9 cellular contexts compared by ENCODE assay signal in genomic region chr7:102122026-102122425, GRCh38.
A peak's percentile ranks its signal among the peaks of the same experiment; 100 is the strongest.
DNase-seq lines count a peak whose midpoint lies in the region; TF ChIP-seq lines count a peak whose summit lies in the region.
"Had no signal": no experiment of that assay in that cellular context is flagged by ENCODE, and none has a peak within 500 bp of the region (broad histone marks: within the 10 kb centered on the region; RNA-seq: fewer than 3 reads in every experiment).

No MANE protein-coding gene starts in this region.

- no peaks in the 10 kb centered on the region for H3K27me3 Mint-ChIP-seq in activated naive CD4-positive, alpha-beta T cell treated with anti-CD3 and anti-CD28 coated beads for 36 hours (ENCODE audit: low read depth)
- no peaks in the 10 kb centered on the region for H3K27me3 Mint-ChIP-seq in type B pancreatic cell
- H3K27me3 Mint-ChIP-seq: activated naive CD4-positive, alpha-beta T cell treated with anti-CD3 and anti-CD28 coated beads, Interleukin-2, amount 50 U/mL, for 24 hours had no signal

- peaks cover 2% of the 10 kb centered on the region for H3K36me3 Mint-ChIP-seq in activated naive CD4-positive, alpha-beta T cell treated with anti-CD3 and anti-CD28 coated beads for 36 hours (ENCODE audit: low read depth)
- H3K36me3 Mint-ChIP-seq in type B pancreatic cell = peaks cover 16% of the 10 kb centered on the region

- DNase-seq in activated naive CD4-positive, alpha-beta T cell treated with anti-CD3 and anti-CD28 coated beads for 36 hours = no peak
- no peak for DNase-seq in activated naive CD4-positive, alpha-beta T cell treated with anti-CD3 and anti-CD28 coated beads, Interleukin-2, amount 50 U/mL, for 16 hours
- DNase-seq in SJCRH30 (peak in 1 of 2 experiments; percentile 45), fibroblast of pulmonary artery (ENCODE audit: low read depth) (peak; percentile 74), type B pancreatic cell (ENCODE audit: extremely low spot score, unreplicated experiment) (no peak), NCI-H82 (lab: John Stamatoyannopoulos, UW) (no peak), testis (no peak), cerebellum (ENCODE audit: low spot score) (no peak)

- H3K9me3 ChIP-seq in SJCRH30 (replicated peaks) = no peaks in the 10 kb centered on the region
- no peaks in the 10 kb centered on the region for H3K9me3 ChIP-seq in testis

- peaks cover 13% of the 10 kb centered on the region for H3K4me1 Mint-ChIP-seq in activated naive CD4-positive, alpha-beta T cell treated with anti-CD3 and anti-CD28 coated beads for 36 hours (ENCODE audit: low read depth)
- H3K4me1 Mint-ChIP-seq in type B pancreatic cell (ENCODE audit: unreplicated experiment) = peaks cover 33% of the 10 kb centered on the region

- H3K4me1 ChIP-seq in SJCRH30 = peaks cover 48% of the 10 kb centered on the region
- H3K4me1 ChIP-seq in testis = peaks cover 10% of the 10 kb centered on the region

- no peak overlapping the region for H3K4me3 Mint-ChIP-seq in activated naive CD4-positive, alpha-beta T cell treated with anti-CD3 and anti-CD28 coated beads for 36 hours
- H3K4me3 Mint-ChIP-seq in type B pancreatic cell = no peak overlapping the region
- H3K4me3 Mint-ChIP-seq: activated naive CD4-positive, alpha-beta T cell treated with anti-CD3 and anti-CD28 coated beads, Interleukin-2, amount 50 U/mL, for 24 hours had no signal

- H3K36me3 ChIP-seq in SJCRH30 (no peaks in the 10 kb centered on the region; the same call in 1 of the 2 replicates), testis (ENCODE audit: low read depth, missing control alignments) (no peaks in the 10 kb centered on the region)

- 40 to 44% methylated on average over 3 of the region's 3 CpGs for WGBS in testis, 2 donors

- H3K9me3 Mint-ChIP-seq in activated naive CD4-positive, alpha-beta T cell treated with anti-CD3 and anti-CD28 coated beads for 36 hours = no peaks in the 10 kb centered on the region
- no peaks in the 10 kb centered on the region for H3K9me3 Mint-ChIP-seq in type B pancreatic cell
- H3K9me3 Mint-ChIP-seq: activated naive CD4-positive, alpha-beta T cell treated with anti-CD3 and anti-CD28 coated beads, Interleukin-2, amount 50 U/mL, for 24 hours had no signal

- CTCF ChIA-PET in activated naive CD4-positive, alpha-beta T cell treated with anti-CD3 and anti-CD28 coated beads for 36 hours (lab: Charles Lee) = interaction anchor here (0.8 kb wide), 1 partner anchor 36 kb away, joined by 3 read pairs; no protein-coding TSS in a partner anchor

- intact Hi-C loops in activated naive CD4-positive, alpha-beta T cell treated with anti-CD3 and anti-CD28 coated beads for 36 hours (cut with micrococcal nuclease) = loop anchor here (2.0 to 5.0 kb wide), 2 partner anchors 265 to 307 kb away; no protein-coding TSS in a partner anchor
- intact Hi-C loops in testis (cut with DNase I; ENCODE audit: low total_unique reads) = no loop called here

- H3K27ac Mint-ChIP-seq in activated naive CD4-positive, alpha-beta T cell treated with anti-CD3 and anti-CD28 coated beads for 36 hours = peak overlapping the region; percentile 50
- peak overlapping the region; percentile 80 for H3K27ac Mint-ChIP-seq in type B pancreatic cell
- H3K27ac Mint-ChIP-seq: activated naive CD4-positive, alpha-beta T cell treated with anti-CD3 and anti-CD28 coated beads, Interleukin-2, amount 50 U/mL, for 24 hours had no signal

- TF ChIP-seq POLR2A in testis (IDR thresholded peaks at IDR 0.05) = no peak

- H3K27me3 ChIP-seq in SJCRH30 = no peaks in the 10 kb centered on the region
- no peaks in the 10 kb centered on the region for H3K27me3 ChIP-seq in testis

- H3K4me3 ChIP-seq in SJCRH30 = no peak overlapping the region
- H3K4me3 ChIP-seq in fibroblast of pulmonary artery (replicated peaks; ENCODE audit: low read depth, low read length) = peak overlapping the region; percentile 12
- H3K4me3 ChIP-seq in testis = no peak overlapping the region

- TF ChIP-seq CTCF in fibroblast of pulmonary artery (IDR thresholded peaks at IDR 0.05; ENCODE audit: low read length, missing control alignments) = no peak
- no peak for TF ChIP-seq CTCF in type B pancreatic cell (conservative IDR thresholded peaks at IDR 0.05)
- TF ChIP-seq CTCF in testis (IDR thresholded peaks at IDR 0.05) = no peak

- H3K27ac ChIP-seq in SJCRH30 (peak overlapping the region; percentile 57), testis (no peak overlapping the region)
